In genomic region chr9:95808001-95808400, GRCh38 we compare ENCODE assay signal across 19 cellular contexts.
DNase-seq lines count a peak whose midpoint lies in the region; ATAC-seq and TF ChIP-seq lines count a peak whose summit lies in the region.
"Had no signal": no experiment of that assay in that cellular context is flagged by ENCODE, and none has a peak within 500 bp of the region (broad histone marks: within the 10 kb centered on the region; RNA-seq: fewer than 3 reads in every experiment).

No MANE protein-coding gene starts in this region.

- H3K27ac ChIP-seq in caudate nucleus (ENCODE audit: low read depth, low read length), result no peak overlapping the region

- H3K27me3 Mint-ChIP-seq in osteocyte (ENCODE audit: unreplicated experiment), result no peaks in the 10 kb centered on the region

- no peak for TF ChIP-seq CTCF in osteocyte (IDR thresholded peaks at IDR 0.05)

- H3K9me3 Mint-ChIP-seq in osteocyte (ENCODE audit: unreplicated experiment), result no peaks in the 10 kb centered on the region
- H3K9me3 Mint-ChIP-seq: dendritic cell treated with granulocyte-macrophage colony-stimulating factor and Interleukin-4, amounts not matched to agents 40 ng/mL and 50 ng/mL, for 4 days had no signal

- DNase-seq in COLO829 (ENCODE audit: low spot score), result peak; percentile 84
- DNase-seq in astrocyte of the hippocampus (ENCODE audit: low read depth, low spot score), result peak; percentile 81
- DNase-seq in osteocyte (ENCODE audit: extremely low spot score, unreplicated experiment), result no peak
- no peak for DNase-seq in caudate nucleus (lab: John Stamatoyannopoulos, UW)
- DNase-seq in activated CD4-positive, CD25-positive, alpha-beta regulatory T cell (lab: John Stamatoyannopoulos, UW), result no peak
- DNase-seq: activated CD8-positive, alpha-beta memory T cell treated with anti-CD3 and anti-CD28 coated beads, Interleukin-2, amount 50 U/mL, for 48 hours; NCI-H1092; NCI-H446; posterior cingulate gyrus; stimulated activated CD4-positive, alpha-beta T cell treated with anti-CD3 and anti-CD28 coated beads, Interleukin-2, amount 100 ng/mL, for 48 hours; stimulated activated naive CD4-positive, alpha-beta T cell had no signal

- H3K36me3 Mint-ChIP-seq in osteocyte (ENCODE audit: unreplicated experiment), result peaks cover 7% of the 10 kb centered on the region
- H3K36me3 Mint-ChIP-seq: CD14-positive monocyte had no signal

- H3K4me1 Mint-ChIP-seq in osteocyte (ENCODE audit: unreplicated experiment), result peaks cover 29% of the 10 kb centered on the region
- H3K4me1 Mint-ChIP-seq: CD14-positive monocyte had no signal

- H3K27ac Mint-ChIP-seq in osteocyte (ENCODE audit: unreplicated experiment), result peak overlapping the region; percentile 54
- H3K27ac Mint-ChIP-seq: activated naive CD8-positive, alpha-beta T cell; CD14-positive monocyte; dendritic cell treated with granulocyte-macrophage colony-stimulating factor and Interleukin-4, amounts not matched to agents 40 ng/mL and 50 ng/mL, for 4 days; WTC11 had no signal

- ATAC-seq in HG02588 (IDR thresholded peaks at IDR 0.05; ENCODE audit: unreplicated experiment) (peak; percentile 29), HG03045 (IDR thresholded peaks at IDR 0.05; ENCODE audit: unreplicated experiment) (no peak), GM21367 (IDR thresholded peaks at IDR 0.05; ENCODE audit: unreplicated experiment) (no peak)
- ATAC-seq: HCT116, WTC11 had no signal

- H3K4me3 Mint-ChIP-seq in osteocyte (ENCODE audit: unreplicated experiment), result no peak overlapping the region
- H3K4me3 Mint-ChIP-seq: activated naive CD8-positive, alpha-beta T cell; CD14-positive monocyte; dendritic cell treated with granulocyte-macrophage colony-stimulating factor and Interleukin-4, amounts not matched to agents 40 ng/mL and 50 ng/mL, for 4 days; WTC11 had no signal

Comparison
In these comparisons a context has a peak if more than half of its experiments do, and no peak if none do; other contexts are left out.
1. DNase-seq: peak in COLO829 (single experiment) and astrocyte of the hippocampus (single experiment); none in osteocyte (single experiment), caudate nucleus (0 of 61) and activated CD4-positive, CD25-positive, alpha-beta regulatory T cell (0 of 4).